In genomic region chr7:29500719-29501118, GRCh38 we compare ENCODE assay signal across 26 cellular contexts.
"Had no signal": no experiment of that assay in that cellular context is flagged by ENCODE, and none has a peak within 500 bp of the region (broad histone marks: within the 10 kb centered on the region; RNA-seq: fewer than 3 reads in every experiment).

No MANE protein-coding gene starts in this region.

- H3K9me3 ChIP-seq: left ventricle myocardium inferior, thoracic aorta had no signal

- H2AFZ ChIP-seq: neural progenitor cell had no signal

- DNase-seq: activated B cell treated with CpG ODN at 0.5 μM for 24 hours; activated CD4-positive, alpha-beta T cell treated with anti-CD3 and anti-CD28 coated beads, Interleukin-2, amount 50 U/mL, for 1 hour; activated CD8-positive, alpha-beta T cell treated with anti-CD3 and anti-CD28 coated beads for 36 hours; activated gamma-delta T cell treated with Interleukin-2 at 50 U/mL for 16 hours; activated naive CD4-positive, alpha-beta T cell treated with anti-CD3 and anti-CD28 coated beads, Interleukin-2, amount 50 U/mL, for 16 hours; activated T-cell treated with anti-CD3 and anti-CD28 coated beads, Interleukin-2, amount 50 U/mL, for 4 hours; amygdala; cortex of kidney; glutamatergic neuron; islet precursor cell; left ventricle myocardium inferior; mesendoderm; natural killer cell; occipital lobe; posterior cingulate gyrus; right cardiac atrium; stimulated activated CD4-positive, alpha-beta T cell treated with anti-CD3 and anti-CD28 coated beads, Interleukin-12 subunit alpha, Interleukin-12 subunit beta, amount 100 ng/mL, for 4 hours; stimulated activated CD4-positive, alpha-beta T cell treated with anti-CD3 and anti-CD28 coated beads, Interleukin-4, amount 100 ng/mL, for 24 hours; T-helper 1 cell had no signal

- H3K27ac ChIP-seq: left ventricle myocardium inferior, neural progenitor cell, skin epidermis, thoracic aorta had no signal

- H3K36me3 ChIP-seq: neural progenitor cell, thoracic aorta had no signal

- H3K9ac ChIP-seq: neural progenitor cell had no signal

- ATAC-seq: activated CD8-positive, alpha-beta T cell treated with anti-CD3 and anti-CD28 coated beads for 36 hours; activated T-cell treated with anti-CD3 and anti-CD28 coated beads, Interleukin-2, amount 50 U/mL, for 4 hours; activated T-helper 17 cell treated with anti-CD3 and anti-CD28 coated beads, Interleukin-2, amount 50 U/mL, for 72 hours; esophagus mucosa; natural killer cell; right cardiac atrium; stimulated activated effector memory CD8-positive, alpha-beta T cell treated with anti-CD3 and anti-CD28 coated beads, Interleukin-12 subunit alpha, Interleukin-12 subunit beta, amount 100 ng/mL, for 72 hours had no signal

- H3K4me3 ChIP-seq: left ventricle myocardium inferior, lung, neural progenitor cell, skin epidermis, thoracic aorta had no signal

- H3K27me3 ChIP-seq: neural progenitor cell had no signal

- H3K4me1 ChIP-seq: left ventricle myocardium inferior had no signal

- H3K4me2 ChIP-seq: neural progenitor cell had no signal
